Comparison of ENCODE assay signal across 8 cellular contexts in genomic region chr7:156950381-156950858, GRCh38. TPM values are rescaled to one million over a fixed set of nuclear protein-coding genes. Genes with fewer than 3 reads are reported as not detected.
DNase-seq lines count a peak whose midpoint lies in the region; ATAC-seq and TF ChIP-seq lines count a peak whose summit lies in the region.

No MANE protein-coding gene starts in this region.

- DNase-seq in ACHN (peak; percentile 41), HT-29 (ENCODE audit: low spot score) (peak; percentile 39), adipocyte (ENCODE audit: low read depth) (peak; percentile 46), lower leg skin (ENCODE audit: low spot score in 2 of 2) (no peak), NCI-H1930 (lab: John Stamatoyannopoulos, UW) (no peak), AML-193 (lab: John Stamatoyannopoulos, UW) (no peak)

- no peak overlapping the region for H3K27ac ChIP-seq in urinary bladder (ENCODE audit: low read depth)

- no peak for TF ChIP-seq CTCF in lower leg skin (IDR thresholded peaks at IDR 0.05)

- peak overlapping the region; percentile 93 for H3K9ac ChIP-seq in adipocyte (ENCODE audit: low read length)

- no peak for ATAC-seq in HG03108 (IDR thresholded peaks at IDR 0.05; ENCODE audit: unreplicated experiment)

- intact Hi-C loops in lower leg skin (cut with DNase I; ENCODE audit: low total_unique reads) = no loop called here

- no peak for TF ChIP-seq POLR2A in lower leg skin (IDR thresholded peaks at IDR 0.05)

- 1 to 2% methylated on average over 21 of the region's 21 CpGs for WGBS in lower leg skin, 2 donors
- WGBS in urinary bladder = 2% methylated on average over 21 of the region's 21 CpGs

- in situ Hi-C loops in ACHN (cut with HindIII; ENCODE audit: low pct_ligation_motif_present, low pct_unique_long_range_greater_than_20kb, low sequenced_read_pairs) = no loop called here

- no peaks in the 10 kb centered on the region for H3K27me3 ChIP-seq in adipocyte (replicated peaks; ENCODE audit: control insufficient read depth, insufficient read depth, low read length)

- H3K4me1 ChIP-seq in adipocyte (ENCODE audit: control insufficient read depth, insufficient read depth, low read length) = peaks cover 17% of the 10 kb centered on the region
- peaks cover 2% of the 10 kb centered on the region for H3K4me1 ChIP-seq in urinary bladder (ENCODE audit: insufficient read depth)

- H3K4me3 ChIP-seq in adipocyte (ENCODE audit: low read length) (peak overlapping the region; percentile 95), lower leg skin (ENCODE audit: low read depth, poor library complexity, severe bottlenecking) (peak overlapping the region; percentile 80), urinary bladder (ENCODE audit: low read depth, low read length) (peak overlapping the region; percentile 99)

- H3K36me3 ChIP-seq in adipocyte (ENCODE audit: control insufficient read depth, insufficient read depth, low read length, severe bottlenecking) (peaks cover 29% of the 10 kb centered on the region), urinary bladder (ENCODE audit: insufficient read depth) (peaks cover 2% of the 10 kb centered on the region)

- no peaks in the 10 kb centered on the region for H3K9me3 ChIP-seq in adipocyte (ENCODE audit: control insufficient read depth, low read length)

RNA-seq across cellular contexts. Expression of gene NOM1, which starts 0.9 kb away (rescaled TPM):
- 27.6 and 28.8 TPM in 2 replicates for total RNA-seq in HT-29 (2014; rRNA removed; shearing (Covaris generic))
- total RNA-seq in lower leg skin (10 to 100 TPM in 3 of 4 donors, 1 to 10 TPM in 1; 9.0 to 26.4 (median 17.4) TPM), urinary bladder (24.7 TPM)
- polyA plus RNA-seq in urinary bladder = 9.2 TPM

RNA-seq across cellular contexts. Expression of gene LMBR1, which starts 57.4 kb away (rescaled TPM):
- total RNA-seq in HT-29 (2014; rRNA removed; shearing (Covaris generic)) = 131 and 151 TPM in 2 replicates
- total RNA-seq in lower leg skin (10 to 100 TPM; 44.1 to 67.0 (median 55.9) TPM), urinary bladder (120 TPM)
- polyA plus RNA-seq in urinary bladder = 25.8 TPM

Comparison
In these comparisons a context has a peak if more than half of its experiments do, and no peak if none do; other contexts are left out.
1. DNase-seq: peak in ACHN (single experiment), HT-29 (single experiment) and adipocyte (single experiment); none in lower leg skin (0 of 2), NCI-H1930 (0 of 2) and AML-193 (0 of 2).
2. Peak in every context shown above with its lines, with median percentiles within 50 percentile points of each other: H3K4me3 ChIP-seq.